Comparison of ENCODE assay signal across 16 cellular contexts in the genomic region with DNA sequence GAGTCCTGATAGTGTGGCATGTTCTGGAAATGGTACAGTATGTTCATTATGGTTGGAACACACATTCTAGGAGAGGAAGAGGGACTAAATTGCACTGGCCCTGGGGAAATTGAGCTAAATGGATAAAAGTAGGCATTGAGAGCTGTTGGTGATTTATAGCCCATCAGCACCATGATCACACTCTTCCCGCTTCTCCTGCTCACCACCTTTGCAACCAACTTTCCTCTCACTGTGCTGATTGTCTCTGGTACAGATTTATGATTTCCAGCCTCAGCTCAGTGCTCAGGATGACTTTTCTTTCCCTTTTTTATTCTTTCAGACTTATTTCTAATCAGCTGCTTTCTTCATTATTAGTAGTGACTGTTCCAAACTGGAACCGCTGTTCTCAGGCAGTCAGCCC. TPM values are rescaled to one million over a fixed set of nuclear protein-coding genes. Genes with fewer than 3 reads are reported as not detected.
DNase-seq lines count a peak whose midpoint lies in the region; ATAC-seq, FAIRE-seq and TF ChIP-seq lines count a peak whose summit lies in the region.
"Had no signal": no experiment of that assay in that cellular context is flagged by ENCODE, and none has a peak within 500 bp of the region (broad histone marks: within the 10 kb centered on the region; RNA-seq: fewer than 3 reads in every experiment).

No MANE protein-coding gene starts in this region.

- H3K4ac ChIP-seq in trophoblast cell (ENCODE audit: low read depth, low read length), result no peak overlapping the region

- H3K4me1 ChIP-seq in smooth muscle cell (ENCODE audit: low read depth), result peaks cover 7% of the 10 kb centered on the region
- no peaks in the 10 kb centered on the region for H3K4me1 ChIP-seq in trophoblast cell (ENCODE audit: control insufficient read depth in 1 of 2, insufficient read depth in 2 of 2, low read length in 2 of 2)

- H2BK5ac ChIP-seq in trophoblast cell (ENCODE audit: low read depth, low read length, poor library complexity), result no peak overlapping the region

- H3K14ac ChIP-seq in trophoblast cell (ENCODE audit: low read length), result no peak overlapping the region

- no peak overlapping the region for H3K27ac ChIP-seq in smooth muscle cell (ENCODE audit: low read depth)
- no peak overlapping the region for H3K27ac ChIP-seq in trophoblast cell (ENCODE audit: low read depth, low read length)
- H3K27ac ChIP-seq: A549, BLaER1 had no signal

- no peak overlapping the region for H3K9ac ChIP-seq in smooth muscle cell (ENCODE audit: low read depth)
- H3K9ac ChIP-seq in trophoblast cell (ENCODE audit: low read length), result no peak overlapping the region
- H3K9ac ChIP-seq: BLaER1 had no signal

- H3K4me1 Mint-ChIP-seq in brain, result peaks cover 65% of the 10 kb centered on the region

- H3K27ac Mint-ChIP-seq in brain, result peak overlapping the region in 3 of 5 experiments; percentile 11 to 75 (median 54)
- H3K27ac Mint-ChIP-seq: CD8-positive, alpha-beta memory T cell had no signal

- H3K36me3 Mint-ChIP-seq in brain, result no peaks in the 10 kb centered on the region
- H3K36me3 Mint-ChIP-seq: IgD-negative memory B cell had no signal

- DNase-seq in H54 (ENCODE audit: insufficient read length, low spot score) (no peak), NCI-H1436 (lab: John Stamatoyannopoulos, UW) (peak; percentile 69), smooth muscle cell (lab: John Stamatoyannopoulos, UW; ENCODE audit: unreplicated experiment) (no peak), trophoblast cell (no peak), NCI-H187 treated with DMSO at 0.1 percent for 48 hours (lab: John Stamatoyannopoulos, UW) (no peak)
- DNase-seq: Caco-2; CD8-positive, alpha-beta memory T cell; DND-41; GF-D8; H7 had no signal

- no peak overlapping the region for H2AFZ ChIP-seq in smooth muscle cell (ENCODE audit: low read depth)
- no peak overlapping the region for H2AFZ ChIP-seq in trophoblast cell (ENCODE audit: insufficient read depth, low read length, poor library complexity)

- no peak overlapping the region for H3K18ac ChIP-seq in trophoblast cell (ENCODE audit: low read length)

- no peak overlapping the region for H3K23ac ChIP-seq in trophoblast cell (ENCODE audit: low read length)

- H3K79me2 ChIP-seq in smooth muscle cell (ENCODE audit: low read depth) (no peaks in the 10 kb centered on the region), trophoblast cell (ENCODE audit: control insufficient read depth, insufficient read depth, low read length, poor library complexity) (no peaks in the 10 kb centered on the region)

- H3K36me3 ChIP-seq in smooth muscle cell (ENCODE audit: low read depth), result no peaks in the 10 kb centered on the region
- no peaks in the 10 kb centered on the region for H3K36me3 ChIP-seq in trophoblast cell (ENCODE audit: control insufficient read depth in 1 of 2, insufficient read depth in 2 of 2, low read length in 2 of 2)
- H3K36me3 ChIP-seq: BLaER1 had no signal

- H4K91ac ChIP-seq in trophoblast cell (ENCODE audit: low read depth, low read length), result no peak overlapping the region

- no peaks in the 10 kb centered on the region for H4K20me1 ChIP-seq in smooth muscle cell (ENCODE audit: low read depth)
- H4K20me1 ChIP-seq: BLaER1 had no signal

- no peaks in the 10 kb centered on the region for H3K27me3 Mint-ChIP-seq in brain
- H3K27me3 Mint-ChIP-seq: CD8-positive, alpha-beta memory T cell had no signal

- H3K4me2 ChIP-seq in smooth muscle cell, result peak overlapping the region; percentile 59
- no peak overlapping the region for H3K4me2 ChIP-seq in trophoblast cell (ENCODE audit: low read length)
- H3K4me2 ChIP-seq: A549, BLaER1 had no signal

- peaks cover 2% of the 10 kb centered on the region for H3K79me1 ChIP-seq in trophoblast cell (ENCODE audit: low read length)

- no peak for TF ChIP-seq POLR2A in H54 (IDR thresholded peaks at IDR 0.05; ENCODE audit: low read depth, low read length)

- H3K9me3 Mint-ChIP-seq in brain, result no peaks in the 10 kb centered on the region
- H3K9me3 Mint-ChIP-seq: CD8-positive, alpha-beta memory T cell; IgD-negative memory B cell had no signal

- 84% methylated on average over 2 of the region's 2 CpGs for WGBS in smooth muscle cell (ENCODE audit: low lambda C conversion rate)
- WGBS in trophoblast cell (ENCODE audit: extremely low coverage, insufficient coverage, insufficient read length), result no CpG with 5 or more reads among the region's 2 CpGs

- H3F3A ChIP-seq in smooth muscle cell (ENCODE audit: low read depth), result no peaks in the 10 kb centered on the region

- no peak overlapping the region for H2BK12ac ChIP-seq in trophoblast cell (ENCODE audit: low read length)

- TF ChIP-seq CTCF in brain (conservative IDR thresholded peaks at IDR 0.05) (no peak), smooth muscle cell (IDR thresholded peaks at IDR 0.05; ENCODE audit: borderline replicate concordance, insufficient read depth, poor library complexity, severe bottlenecking) (no peak)

- H4K8ac ChIP-seq in trophoblast cell (ENCODE audit: low read depth, low read length), result no peak overlapping the region

- FAIRE-seq in H54 (lab: Jason Lieb, UNC), result peak; percentile 20
- FAIRE-seq: A549, GM19239 had no signal

- H3K27me3 ChIP-seq in smooth muscle cell (ENCODE audit: low read depth) (no peaks in the 10 kb centered on the region), trophoblast cell (ENCODE audit: insufficient read depth, low read length) (no peaks in the 10 kb centered on the region)
- H3K27me3 ChIP-seq: BLaER1 had no signal

- H4K12ac ChIP-seq in trophoblast cell (ENCODE audit: low read depth, low read length), result no peak overlapping the region

- H2BK120ac ChIP-seq in trophoblast cell (ENCODE audit: insufficient read depth, low read length, poor library complexity), result no peak overlapping the region

- no peak for ATAC-seq in HG02571 (IDR thresholded peaks at IDR 0.05; ENCODE audit: unreplicated experiment)
- ATAC-seq: A549 had no signal

- H3K9me3 ChIP-seq in smooth muscle cell (replicated peaks; ENCODE audit: low read depth) (no peaks in the 10 kb centered on the region), trophoblast cell (ENCODE audit: insufficient read depth, low read depth, low read length) (no peaks in the 10 kb centered on the region)
- H3K9me3 ChIP-seq: A549, BLaER1, Caco-2 had no signal

- H2AK5ac ChIP-seq in trophoblast cell (ENCODE audit: low read length), result no peak overlapping the region

- H3K4me3 ChIP-seq in smooth muscle cell, result no peak overlapping the region
- H3K4me3 ChIP-seq in trophoblast cell (ENCODE audit: low read depth, low read length), result no peak overlapping the region
- H3K4me3 ChIP-seq: A549, BLaER1 had no signal

- H3K4me3 Mint-ChIP-seq in brain, result no peak overlapping the region
- H3K4me3 Mint-ChIP-seq: CD8-positive, alpha-beta memory T cell; IgD-negative memory B cell had no signal

RNA-seq across cellular contexts. Expression of a gene that starts 51.3 kb away (rescaled TPM):
- 57.1 TPM for polyA plus RNA-seq in brain (ENCODE audit: insufficient read depth, low read depth, low replicate concordance)
- 27.6 and 37.2 TPM in 2 replicates for total RNA-seq in smooth muscle cell
- 63.7 and 75.4 TPM in 2 replicates for polyA plus RNA-seq in smooth muscle cell
- polyA plus RNA-seq in trophoblast cell (2013), result 50.1 and 53.5 TPM in 2 replicates
